In genomic region chr9:129182625-129183494, GRCh38 we compare ENCODE assay signal across 12 cellular contexts. TPM values are rescaled to one million over a fixed set of nuclear protein-coding genes. Genes with fewer than 3 reads are reported as not detected.
DNase-seq lines count a peak whose midpoint lies in the region; ATAC-seq and TF ChIP-seq lines count a peak whose summit lies in the region.
"Had no signal": no experiment of that assay in that cellular context is flagged by ENCODE, and none has a peak within 500 bp of the region (broad histone marks: within the 10 kb centered on the region; RNA-seq: fewer than 3 reads in every experiment).

No MANE protein-coding gene starts in this region.

- ATAC-seq in HG03565 (IDR thresholded peaks at IDR 0.05; ENCODE audit: unreplicated experiment) = no peak
- ATAC-seq in GM18909 (IDR thresholded peaks at IDR 0.05; ENCODE audit: poor library complexity, unreplicated experiment) = no peak
- ATAC-seq: activated CD4-positive, CD25-positive, alpha-beta regulatory T cell treated with anti-CD3 and anti-CD28 coated beads, Interleukin-2, amount 50 U/mL, for 24 hours had no signal

- intact Hi-C loops in lower leg skin (cut with DNase I; ENCODE audit: low total_unique reads) = no loop called here

- peak; percentile 32 for TF ChIP-seq CTCF in GM10266 (IDR thresholded peaks at IDR 0.05; ENCODE audit: control insufficient read depth, insufficient read depth, low read depth, missing control alignments)
- peak; percentile 33 for TF ChIP-seq CTCF in NB4 (IDR thresholded peaks at IDR 0.05; ENCODE audit: low read depth, low read length)
- no peak for TF ChIP-seq CTCF in lower leg skin (IDR thresholded peaks at IDR 0.05)

- H3K4me3 ChIP-seq in NB4 (ENCODE audit: low read depth, low read length) (no peak overlapping the region), lower leg skin (ENCODE audit: low read depth, poor library complexity, severe bottlenecking) (no peak overlapping the region)
- H3K4me3 ChIP-seq: skin epidermis, vagina had no signal

- DNase-seq in GM10266 (ENCODE audit: extremely low spot score) = no peak
- DNase-seq in NB4 (ENCODE audit: low read depth) = peak; percentile 54
- DNase-seq in dermis blood vessel endothelial cell = peak; percentile 59
- DNase-seq in myocyte (ENCODE audit: low read depth) = peak; percentile 26
- DNase-seq in A172 (ENCODE audit: low spot score) = no peak
- no peak for DNase-seq in lower leg skin (ENCODE audit: low spot score in 2 of 2)

- WGBS in lower leg skin, 2 donors = 73 to 79% methylated on average over 17 to 20 of the region's 20 CpGs

- no peak for TF ChIP-seq POLR2A in NB4 (IDR thresholded peaks at IDR 0.05; ENCODE audit: extremely low read depth, insufficient read length)
- no peak for TF ChIP-seq POLR2A in lower leg skin (IDR thresholded peaks at IDR 0.05)

RNA-seq across cellular contexts. Expression of gene IER5L, which starts 4.8 kb away (rescaled TPM):
- total RNA-seq in dermis blood vessel endothelial cell = 13.0 and 19.4 TPM in 2 replicates
- 27.9 and 38.4 TPM in 2 replicates for total RNA-seq in myocyte
- polyA plus RNA-seq in myocyte (2012) = 14.9 TPM
- 53.3 and 55.8 TPM in 2 replicates for total RNA-seq in A172 (2014; rRNA removed; shearing (Covaris generic))
- 10 to 100 TPM; 10.9 to 16.1 (median 12.6) TPM for total RNA-seq in lower leg skin
- polyA plus RNA-seq: IgD-negative memory B cell had no signal

Comparison
In these comparisons a context has a peak if more than half of its experiments do, and no peak if none do; other contexts are left out.
1. DNase-seq: peak in NB4 (single experiment), dermis blood vessel endothelial cell (single experiment) and myocyte (single experiment); none in GM10266 (single experiment), A172 (single experiment) and lower leg skin (0 of 2).
2. CTCF ChIP-seq: peak in GM10266 (single experiment) and NB4 (single experiment); none in lower leg skin (0 of 3).